Comparison of ENCODE assay signal across 14 cellular contexts in genomic region chr6:32369678-32370077, GRCh38. TPM values are rescaled to one million over a fixed set of nuclear protein-coding genes. Genes with fewer than 3 reads are reported as not detected.
DNase-seq lines count a peak whose midpoint lies in the region; ATAC-seq, FAIRE-seq and TF ChIP-seq lines count a peak whose summit lies in the region.
"Had no signal": no experiment of that assay in that cellular context is flagged by ENCODE, and none has a peak within 500 bp of the region (broad histone marks: within the 10 kb centered on the region; RNA-seq: fewer than 3 reads in every experiment).

No MANE protein-coding gene starts in this region.

- TF ChIP-seq CTCF in AG09309 (IDR thresholded peaks at IDR 0.05; ENCODE audit: control insufficient read depth, insufficient read depth, low read depth, low read length, missing control alignments) (no peak), keratinocyte (optimal IDR thresholded peaks at IDR 0.05 in 1 of 3, IDR thresholded peaks at IDR 0.05 in 1 of 3, conservative IDR thresholded peaks at IDR 0.05 in 1 of 3; ENCODE audit: extremely low read depth in 1 of 3, insufficient read depth in 2 of 3, low read length in 3 of 3) (no peak), WTC11 (IDR thresholded peaks at IDR 0.05) (no peak)

- H3K4me3 ChIP-seq in AG09309 (ENCODE audit: control insufficient read depth, low read depth, low read length), result no peak overlapping the region
- no peak overlapping the region for H3K4me3 ChIP-seq in keratinocyte (ENCODE audit: control insufficient read depth in 2 of 3, extremely low read depth in 1 of 3, insufficient read depth in 2 of 3, low read depth in 1 of 3, low read length in 3 of 3)

- no peaks in the 10 kb centered on the region for H3K4me1 Mint-ChIP-seq in WTC11

- no peak overlapping the region for H3K4me3 Mint-ChIP-seq in WTC11

- DNase-seq in AG09309 (ENCODE audit: low read depth) (peak; percentile 28), H54 (ENCODE audit: insufficient read length, low spot score) (peak; percentile 22), amniotic epithelial cell (ENCODE audit: low read depth) (peak; percentile 77), keratinocyte (ENCODE audit: low read depth, low spot score) (peak; percentile 26), WTC11 (ENCODE audit: low spot score) (no peak), midbrain (lab: John Stamatoyannopoulos, UW) (no peak), germinal center (ENCODE audit: low spot score) (no peak)
- no peak for DNase-seq in activated CD8-positive, alpha-beta memory T cell treated with anti-CD3 and anti-CD28 coated beads, Interleukin-2, amount 50 U/mL, for 4 hours
- DNase-seq: activated CD4-positive, CD25-positive, alpha-beta regulatory T cell treated with anti-CD3 and anti-CD28 coated beads, Interleukin-2, amount 50 U/mL, for 72 hours; KBM-7; left ventricle myocardium superior; nucleus accumbens; stimulated activated CD4-positive, alpha-beta T cell treated with anti-CD3 and anti-CD28 coated beads, Interleukin-2, amount 100 ng/mL, for 48 hours had no signal

- CTCF ChIA-PET in WTC11 (lab: Charles Lee), result no interaction called here

- H4K20me1 ChIP-seq in keratinocyte (ENCODE audit: control insufficient read depth, extremely low read depth, insufficient read depth, low read length), result no peaks in the 10 kb centered on the region

- H3K27ac ChIP-seq in keratinocyte (ENCODE audit: control insufficient read depth, insufficient read depth, low read length), result peak overlapping the region; percentile 22

- no peak for ATAC-seq in WTC11
- ATAC-seq: left ventricle myocardium superior had no signal

- no peak overlapping the region for H3K9ac ChIP-seq in keratinocyte (ENCODE audit: control insufficient read depth, extremely low read depth, insufficient read depth, low read length)

- peak overlapping the region; percentile 28 for H3K4me2 ChIP-seq in keratinocyte (ENCODE audit: control insufficient read depth, extremely low read depth, insufficient read depth, low read depth, low read length)

- H3K4me1 ChIP-seq in keratinocyte (ENCODE audit: control insufficient read depth, extremely low read depth, insufficient read depth, low read length), result peaks cover 18% of the 10 kb centered on the region

- H3K27ac Mint-ChIP-seq in WTC11, result no peak overlapping the region

- no peaks in the 10 kb centered on the region for H3K79me2 ChIP-seq in keratinocyte (ENCODE audit: control insufficient read depth, insufficient read depth, low read length)

- FAIRE-seq in H54 (lab: Jason Lieb, UNC) (peak; percentile 67), keratinocyte (lab: Jason Lieb, UNC) (peak; percentile 94)

- dilution Hi-C loops in keratinocyte (cut with MboI; ENCODE audit: extremely low pct_ligation_motif_present, low sequenced_read_pairs), result no loop called here

- H3K36me3 Mint-ChIP-seq in WTC11, result no peaks in the 10 kb centered on the region

- no peak for TF ChIP-seq POLR2A in H54 (IDR thresholded peaks at IDR 0.05; ENCODE audit: low read depth, low read length)

- POLR2A ChIA-PET in WTC11 (lab: Charles Lee), result no interaction called here

- no peaks in the 10 kb centered on the region for H3K27me3 ChIP-seq in keratinocyte (ENCODE audit: control insufficient read depth, extremely low read depth, insufficient read depth, low read length)

- H2AFZ ChIP-seq in keratinocyte (ENCODE audit: control insufficient read depth, low read length), result no peak overlapping the region

- H3K27me3 Mint-ChIP-seq in WTC11 (ENCODE audit: low read depth), result peaks cover 3% of the 10 kb centered on the region; the same call in 1 of the 2 replicates

- peaks cover 3% of the 10 kb centered on the region; the same call in 1 of the 2 replicates for H3K9me3 Mint-ChIP-seq in WTC11

- H3K36me3 ChIP-seq in keratinocyte (ENCODE audit: control insufficient read depth in 2 of 2, extremely low read depth in 1 of 2, insufficient read depth in 2 of 2, low read length in 2 of 2), result no peaks in the 10 kb centered on the region

- no peaks in the 10 kb centered on the region for H3K9me3 ChIP-seq in keratinocyte (ENCODE audit: control insufficient read depth, low read depth, low read length)

- H3K9me1 ChIP-seq in keratinocyte (ENCODE audit: control insufficient read depth, extremely low read depth, insufficient read depth, low read length), result no peaks in the 10 kb centered on the region

TF ChIP-seq in WTC11, 78 proteins besides CTCF, POLR2A, EP300 and RAD21:
- TF ChIP-seq ELF4 (CRISPR knock-in tag; IDR thresholded peaks at IDR 0.05; ENCODE audit: low read depth), result no peak
- TF ChIP-seq FOXK1 (CRISPR knock-in tag; IDR thresholded peaks at IDR 0.05), result no peak
- TF ChIP-seq GRHL2 (CRISPR knock-in tag; IDR thresholded peaks at IDR 0.05; ENCODE audit: insufficient replicate concordance, severe bottlenecking), result no peak
- TF ChIP-seq ZMAT4 (CRISPR knock-in tag; IDR thresholded peaks at IDR 0.05), result no peak
- no peak for TF ChIP-seq ATF6 (CRISPR knock-in tag; IDR thresholded peaks at IDR 0.05)
- TF ChIP-seq RELA (CRISPR knock-in tag; IDR thresholded peaks at IDR 0.05; ENCODE audit: borderline replicate concordance), result no peak
- TF ChIP-seq ZNF317 (CRISPR knock-in tag; IDR thresholded peaks at IDR 0.05; ENCODE audit: borderline replicate concordance, low read depth), result no peak
- no peak for TF ChIP-seq TEAD4 (CRISPR knock-in tag; IDR thresholded peaks at IDR 0.05)
- no peak for TF ChIP-seq ZBTB43 (CRISPR knock-in tag; IDR thresholded peaks at IDR 0.05)
TF ChIP-seq in WTC11: peak in this region for 0.

RNA-seq across cellular contexts. Expression of gene TSBP1, which starts 2.0 kb away (rescaled TPM):
- not detected in 3 replicates for polyA plus RNA-seq in keratinocyte
- not detected for polyA plus RNA-seq in keratinocyte (2011; ENCODE audit: low read depth)
- not detected in 2 replicates for polyA plus RNA-seq in keratinocyte (2011; cell fraction: cytosol; rRNA removed)
- polyA plus RNA-seq in keratinocyte (2011; cell fraction: nucleus; rRNA removed), result not detected in 2 replicates
- not detected in 2 replicates for polyA plus RNA-seq in keratinocyte (2012; ENCODE audit: low replicate concordance)
- not detected in 3 replicates for polyA minus RNA-seq in keratinocyte
- polyA minus RNA-seq in keratinocyte (2011; cell fraction: cytosol; rRNA and poly(A)+ RNA removed), result not detected
- polyA minus RNA-seq in keratinocyte (2011; cell fraction: nucleus; rRNA and poly(A)+ RNA removed), result not detected in 2 replicates
- total RNA-seq in WTC11 (2021), result not detected in 3 replicates
- total RNA-seq: left ventricle myocardium superior, subcutaneous adipose tissue had no signal

RNA-seq across cellular contexts. Expression of gene BTNL2, which starts 37.3 kb away (rescaled TPM):
- polyA plus RNA-seq in keratinocyte, result not detected in 3 replicates
- polyA plus RNA-seq in keratinocyte (2011; ENCODE audit: low read depth), result not detected
- not detected in 2 replicates for polyA plus RNA-seq in keratinocyte (2011; cell fraction: cytosol; rRNA removed)
- not detected in 2 replicates for polyA plus RNA-seq in keratinocyte (2011; cell fraction: nucleus; rRNA removed)
- not detected in 2 replicates for polyA plus RNA-seq in keratinocyte (2012; ENCODE audit: low replicate concordance)
- polyA minus RNA-seq in keratinocyte, result not detected in 3 replicates
- polyA minus RNA-seq in keratinocyte (2011; cell fraction: cytosol; rRNA and poly(A)+ RNA removed), result not detected
- polyA minus RNA-seq in keratinocyte (2011; cell fraction: nucleus; rRNA and poly(A)+ RNA removed), result not detected in 2 replicates
- total RNA-seq in WTC11 (2021), result not detected in 3 replicates
- total RNA-seq: left ventricle myocardium superior, subcutaneous adipose tissue had no signal

Comparison
In these comparisons a context has a peak if more than half of its experiments do, and no peak if none do; other contexts are left out.
1. DNase-seq: peak in AG09309 (single experiment), H54 (single experiment), amniotic epithelial cell (single experiment) and keratinocyte (single experiment); none in WTC11 (single experiment), midbrain (single experiment), germinal center (single experiment) and activated CD8-positive, alpha-beta memory T cell treated with anti-CD3 and anti-CD28 coated beads, Interleukin-2, amount 50 U/mL, for 4 hours (single experiment).